Comparison of ENCODE assay signal across 1 cellular context in the genomic region with DNA sequence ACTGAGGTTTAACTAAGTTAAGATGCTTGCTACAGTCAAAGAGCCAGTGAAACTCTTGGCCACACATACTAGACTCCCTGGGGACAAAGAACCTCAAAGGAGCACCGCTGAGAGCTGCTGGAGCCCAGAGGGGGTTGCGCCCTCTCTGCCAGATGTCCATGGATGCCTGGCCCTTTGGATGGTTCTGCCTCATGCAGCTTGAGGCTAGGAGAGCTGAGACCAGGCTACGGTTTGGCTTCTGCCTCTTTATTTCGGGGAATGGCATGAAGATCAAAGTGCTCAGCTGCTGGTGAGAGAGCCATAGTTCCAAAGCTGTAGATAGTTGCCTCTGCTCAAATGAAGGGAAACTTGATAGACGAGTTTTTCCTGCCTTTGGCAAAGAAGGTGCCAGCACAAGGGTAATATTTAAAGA.
TF ChIP-seq lines count a peak whose summit lies in the region.

No MANE protein-coding gene starts in this region.

TF ChIP-seq in IMR-90, 13 proteins besides CTCF, POLR2A, EP300 and RAD21:
- TF ChIP-seq, protein P1, sequence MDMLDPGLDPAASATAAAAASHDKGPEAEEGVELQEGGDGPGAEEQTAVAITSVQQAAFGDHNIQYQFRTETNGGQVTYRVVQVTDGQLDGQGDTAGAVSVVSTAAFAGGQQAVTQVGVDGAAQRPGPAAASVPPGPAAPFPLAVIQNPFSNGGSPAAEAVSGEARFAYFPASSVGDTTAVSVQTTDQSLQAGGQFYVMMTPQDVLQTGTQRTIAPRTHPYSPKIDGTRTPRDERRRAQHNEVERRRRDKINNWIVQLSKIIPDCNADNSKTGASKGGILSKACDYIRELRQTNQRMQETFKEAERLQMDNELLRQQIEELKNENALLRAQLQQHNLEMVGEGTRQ (IDR thresholded peaks at IDR 0.05; ENCODE audit: low read depth, low read length): no peak
- TF ChIP-seq CHD1 (IDR thresholded peaks at IDR 0.05; ENCODE audit: low read depth, low read length) (no peak), FOS (IDR thresholded peaks at IDR 0.05; ENCODE audit: low read depth, low read length) (no peak), CEBPB (IDR thresholded peaks at IDR 0.05; ENCODE audit: low read depth, low read length) (no peak), MAZ (IDR thresholded peaks at IDR 0.05; ENCODE audit: borderline replicate concordance, low read depth, low read length) (no peak), MXI1 (IDR thresholded peaks at IDR 0.05; ENCODE audit: borderline replicate concordance, low read depth, low read length) (no peak), NFE2L2 (IDR thresholded peaks at IDR 0.05; ENCODE audit: low read depth, low read length) (no peak), BHLHE40 (IDR thresholded peaks at IDR 0.05; ENCODE audit: low read depth, low read length) (no peak), RCOR1 (IDR thresholded peaks at IDR 0.05; ENCODE audit: insufficient replicate concordance, low read length) (no peak), RFX5 (IDR thresholded peaks at IDR 0.05; ENCODE audit: low read depth, low read length) (no peak), SMC3 (IDR thresholded peaks at IDR 0.05; ENCODE audit: low read depth, low read length) (no peak), MAFK (IDR thresholded peaks at IDR 0.05; ENCODE audit: low read depth, low read length) (no peak)
- TF ChIP-seq, protein P2, sequence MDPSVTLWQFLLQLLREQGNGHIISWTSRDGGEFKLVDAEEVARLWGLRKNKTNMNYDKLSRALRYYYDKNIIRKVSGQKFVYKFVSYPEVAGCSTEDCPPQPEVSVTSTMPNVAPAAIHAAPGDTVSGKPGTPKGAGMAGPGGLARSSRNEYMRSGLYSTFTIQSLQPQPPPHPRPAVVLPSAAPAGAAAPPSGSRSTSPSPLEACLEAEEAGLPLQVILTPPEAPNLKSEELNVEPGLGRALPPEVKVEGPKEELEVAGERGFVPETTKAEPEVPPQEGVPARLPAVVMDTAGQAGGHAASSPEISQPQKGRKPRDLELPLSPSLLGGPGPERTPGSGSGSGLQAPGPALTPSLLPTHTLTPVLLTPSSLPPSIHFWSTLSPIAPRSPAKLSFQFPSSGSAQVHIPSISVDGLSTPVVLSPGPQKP (IDR thresholded peaks at IDR 0.05; ENCODE audit: borderline replicate concordance, low read depth, low read length): no peak
